ENCODE assay signal across 8 cellular contexts in genomic region chr17:29588561-29589411, GRCh38. TPM values are rescaled to one million over a fixed set of nuclear protein-coding genes. Genes with fewer than 3 reads are reported as not detected.
DNase-seq lines count a peak whose midpoint lies in the region; ATAC-seq and TF ChIP-seq lines count a peak whose summit lies in the region.

No MANE protein-coding gene starts in this region.

- POLR2A ChIA-PET in MCF 10A (lab: Yijun Ruan, JAX): interaction anchor here (0.6 to 2.7 kb wide), 7 partner anchors 19 to 339 kb away, joined by 3 to 10 read pairs (median 4); no protein-coding TSS in a partner anchor

- ATAC-seq in HG03135 (IDR thresholded peaks at IDR 0.05; ENCODE audit: unreplicated experiment) (peak; percentile 15), left colon (peak; percentile 5)

- H3K4me3 ChIP-seq in SK-N-MC: peak overlapping the region; percentile 88

- no peaks in the 10 kb centered on the region for H3K9me3 Mint-ChIP-seq in MCF 10A (ENCODE audit: unreplicated experiment)

- H3K27ac ChIP-seq in SK-N-MC: no peak overlapping the region

- no peak for TF ChIP-seq CTCF in MCF 10A (IDR thresholded peaks at IDR 0.05; ENCODE audit: unreplicated experiment)

- peak overlapping the region; percentile 82 for H3K27ac Mint-ChIP-seq in MCF 10A (ENCODE audit: low read depth, unreplicated experiment)

- BruUV-seq in MCF 10A (replicated peaks; lab: Mats Ljungman, UMichigan): no TSS peak

- H3K27me3 Mint-ChIP-seq in MCF 10A (ENCODE audit: insufficient read depth, unreplicated experiment): no peaks in the 10 kb centered on the region

- H3K9me3 ChIP-seq in SK-N-MC (ENCODE audit: low read depth, low read length): no peaks in the 10 kb centered on the region

- DNase-seq in NOMO-1 (lab: John Stamatoyannopoulos, UW; ENCODE audit: unreplicated experiment in 2 of 2) (peak; percentile 11 to 13), NOMO-1 treated with DMSO at 0.1 percent for 48 hours (lab: John Stamatoyannopoulos, UW; ENCODE audit: unreplicated experiment) (no peak), SK-N-MC (ENCODE audit: low read depth, low spot score) (no peak), MCF 10A (ENCODE audit: unreplicated experiment) (peak; percentile 20), left colon (peak in 1 of 2 donors; percentile 62), NCI-H2107 (lab: John Stamatoyannopoulos, UW) (no peak)
- peak; percentile 63 to 73 for DNase-seq in stimulated activated CD8-positive, alpha-beta memory T cell treated with anti-CD3 and anti-CD28 coated beads, Interleukin-15, amount 100 ng/mL, for 4 hours (ENCODE audit: low read depth in 2 of 2)

- H3K4me1 Mint-ChIP-seq in MCF 10A (ENCODE audit: insufficient read depth, unreplicated experiment): peaks cover 32% of the 10 kb centered on the region

- peaks cover 17% of the 10 kb centered on the region for H3K36me3 Mint-ChIP-seq in MCF 10A (ENCODE audit: insufficient read depth, unreplicated experiment)

- intact Hi-C loops in MCF 10A (cut with micrococcal nuclease): no loop called here
- intact Hi-C loops in left colon (cut with DNase I, micrococcal nuclease): no loop called here

- no peaks in the 10 kb centered on the region for H3K36me3 ChIP-seq in SK-N-MC (ENCODE audit: insufficient read depth, low read length)

- CTCF ChIA-PET in MCF 10A (lab: Yijun Ruan, JAX): interaction anchor here (0.6 to 1.3 kb wide), 6 partner anchors 9 to 862 kb away, joined by 3 to 5 read pairs (median 4); no protein-coding TSS in a partner anchor

- peak overlapping the region; percentile 83 for H3K4me3 Mint-ChIP-seq in MCF 10A (ENCODE audit: unreplicated experiment)

- peak overlapping the region; percentile 75 for H3K9ac ChIP-seq in SK-N-MC (ENCODE audit: insufficient read length)

RNA-seq across cellular contexts. Expression of gene GIT1, which starts 0.7 kb away (rescaled TPM):
- 49.0 and 52.6 TPM in 2 replicates for total RNA-seq in MCF 10A (2022)
- total RNA-seq in left colon: 10 to 100 TPM; 30.8 to 33.2 TPM

RNA-seq across cellular contexts. Expression of gene ANKRD13B, which starts 4.1 kb away (rescaled TPM):
- 14.4 and 17.9 TPM in 2 replicates for total RNA-seq in MCF 10A (2022)
- 1 to 10 TPM; 3.8 to 4.1 TPM for total RNA-seq in left colon

RNA-seq across cellular contexts. Expression of gene TP53I13, which starts 20.3 kb away (rescaled TPM):
- 29.6 and 34.5 TPM in 2 replicates for total RNA-seq in MCF 10A (2022)
- total RNA-seq in left colon: 10 to 100 TPM; 58.3 to 62.7 TPM

RNA-seq across cellular contexts. Expression of gene ABHD15, which starts 21.9 kb away (rescaled TPM):
- 2.8 and 4.9 TPM in 2 replicates for total RNA-seq in MCF 10A (2022)
- total RNA-seq in left colon: 10 to 100 TPM; 19.5 to 24.0 TPM

RNA-seq across cellular contexts. Expression of gene CORO6, which starts 33.9 kb away (rescaled TPM):
- total RNA-seq in MCF 10A (2022): 1.4 and 1.6 TPM in 2 replicates
- 1 to 10 TPM; 2.9 to 4.4 TPM for total RNA-seq in left colon

Comparison
In these comparisons a context has a peak if more than half of its experiments do, and no peak if none do; other contexts are left out.
1. DNase-seq: peak in NOMO-1 (2 of 2), MCF 10A (single experiment) and stimulated activated CD8-positive, alpha-beta memory T cell treated with anti-CD3 and anti-CD28 coated beads, Interleukin-15, amount 100 ng/mL, for 4 hours (2 of 2); none in NOMO-1 treated with DMSO at 0.1 percent for 48 hours (single experiment), SK-N-MC (single experiment) and NCI-H2107 (single experiment).